ENCODE assay signal across 10 cellular contexts in genomic region chr1:109803901-109804331, GRCh38.
A peak's percentile ranks its signal among the peaks of the same experiment; 100 is the strongest.
DNase-seq lines count a peak whose midpoint lies in the region; ATAC-seq lines count a peak whose summit lies in the region.
"Had no signal": no experiment of that assay in that cellular context is flagged by ENCODE, and none has a peak within 500 bp of the region (broad histone marks: within the 10 kb centered on the region; RNA-seq: fewer than 3 reads in every experiment).

No MANE protein-coding gene starts in this region.

- DNase-seq in activated naive CD8-positive, alpha-beta T cell treated with anti-CD3 and anti-CD28 coated beads, Interleukin-2, amount 50 U/mL, for 24 hours = no peak
- no peak for DNase-seq in T-helper 2 cell treated with Interferon-gamma antibody and Interleukin-4, amounts not matched to agents 5 μg/mL and 100 μg/mL, for 36 hours (ENCODE audit: low spot score)
- DNase-seq in ecto neural progenitor cell (ENCODE audit: low spot score) (peak; percentile 37), ACHN (no peak), kidney glomerular epithelial cell (lab: John Stamatoyannopoulos, UW) (no peak), NCI-H2029 (lab: John Stamatoyannopoulos, UW) (no peak)
- no peak for DNase-seq in stimulated activated naive B cell treated with anti-CD40 and anti-IgM and Interleukin-4, amounts not matched to agents 10 μg/mL and 1 μg/mL and 100 μg/mL, for 72 hours
- DNase-seq: NCI-H1092, NCI-H526 treated with DMSO at 0.1 percent for 48 hours had no signal

- H3K27ac Mint-ChIP-seq in activated naive CD8-positive, alpha-beta T cell = peak overlapping the region; percentile 68
- no peak overlapping the region for H3K27ac Mint-ChIP-seq in activated naive CD8-positive, alpha-beta T cell treated with anti-CD3 and anti-CD28 coated beads, Interleukin-2, amount 50 U/mL, for 24 hours
- peak overlapping the region; percentile 93 for H3K27ac Mint-ChIP-seq in T-helper 2 cell treated with Interferon-gamma antibody and Interleukin-4, amounts not matched to agents 5 μg/mL and 100 μg/mL, for 36 hours
- H3K27ac Mint-ChIP-seq in stimulated activated naive B cell treated with anti-CD40 and anti-IgM and Interleukin-4, amounts not matched to agents 10 μg/mL and 1 μg/mL and 100 μg/mL, for 72 hours = peak overlapping the region; percentile 59

- peaks cover 63% of the 10 kb centered on the region for H3K4me1 Mint-ChIP-seq in activated naive CD8-positive, alpha-beta T cell (ENCODE audit: low read depth)
- peaks cover 56% of the 10 kb centered on the region for H3K4me1 Mint-ChIP-seq in activated naive CD8-positive, alpha-beta T cell treated with anti-CD3 and anti-CD28 coated beads, Interleukin-2, amount 50 U/mL, for 24 hours
- peaks cover 76% of the 10 kb centered on the region for H3K4me1 Mint-ChIP-seq in T-helper 2 cell treated with Interferon-gamma antibody and Interleukin-4, amounts not matched to agents 5 μg/mL and 100 μg/mL, for 36 hours (ENCODE audit: low read depth)
- H3K4me1 Mint-ChIP-seq in stimulated activated naive B cell treated with anti-CD40 and anti-IgM and Interleukin-4, amounts not matched to agents 10 μg/mL and 1 μg/mL and 100 μg/mL, for 72 hours = peaks cover 24 to 41% of the 10 kb centered on the region in 2 donors

- no peaks in the 10 kb centered on the region for H3K27me3 Mint-ChIP-seq in activated naive CD8-positive, alpha-beta T cell
- no peaks in the 10 kb centered on the region for H3K27me3 Mint-ChIP-seq in activated naive CD8-positive, alpha-beta T cell treated with anti-CD3 and anti-CD28 coated beads, Interleukin-2, amount 50 U/mL, for 24 hours
- H3K27me3 Mint-ChIP-seq in T-helper 2 cell treated with Interferon-gamma antibody and Interleukin-4, amounts not matched to agents 5 μg/mL and 100 μg/mL, for 36 hours (ENCODE audit: low read depth) = no peaks in the 10 kb centered on the region
- no peaks in the 10 kb centered on the region for H3K27me3 Mint-ChIP-seq in stimulated activated naive B cell treated with anti-CD40 and anti-IgM and Interleukin-4, amounts not matched to agents 10 μg/mL and 1 μg/mL and 100 μg/mL, for 72 hours

- H3K4me3 Mint-ChIP-seq in activated naive CD8-positive, alpha-beta T cell = no peak overlapping the region
- no peak overlapping the region for H3K4me3 Mint-ChIP-seq in activated naive CD8-positive, alpha-beta T cell treated with anti-CD3 and anti-CD28 coated beads, Interleukin-2, amount 50 U/mL, for 24 hours
- peak overlapping the region; percentile 74 for H3K4me3 Mint-ChIP-seq in T-helper 2 cell treated with Interferon-gamma antibody and Interleukin-4, amounts not matched to agents 5 μg/mL and 100 μg/mL, for 36 hours
- no peak overlapping the region for H3K4me3 Mint-ChIP-seq in stimulated activated naive B cell treated with anti-CD40 and anti-IgM and Interleukin-4, amounts not matched to agents 10 μg/mL and 1 μg/mL and 100 μg/mL, for 72 hours

- no peaks in the 10 kb centered on the region for H3K36me3 Mint-ChIP-seq in activated naive CD8-positive, alpha-beta T cell
- H3K36me3 Mint-ChIP-seq in activated naive CD8-positive, alpha-beta T cell treated with anti-CD3 and anti-CD28 coated beads, Interleukin-2, amount 50 U/mL, for 24 hours (ENCODE audit: low read depth) = no peaks in the 10 kb centered on the region
- H3K36me3 Mint-ChIP-seq in T-helper 2 cell treated with Interferon-gamma antibody and Interleukin-4, amounts not matched to agents 5 μg/mL and 100 μg/mL, for 36 hours (ENCODE audit: low read depth) = peaks cover 6% of the 10 kb centered on the region
- H3K36me3 Mint-ChIP-seq in stimulated activated naive B cell treated with anti-CD40 and anti-IgM and Interleukin-4, amounts not matched to agents 10 μg/mL and 1 μg/mL and 100 μg/mL, for 72 hours = no peaks in the 10 kb centered on the region

- no peaks in the 10 kb centered on the region for H3K9me3 Mint-ChIP-seq in activated naive CD8-positive, alpha-beta T cell (ENCODE audit: low read depth)
- H3K9me3 Mint-ChIP-seq in activated naive CD8-positive, alpha-beta T cell treated with anti-CD3 and anti-CD28 coated beads, Interleukin-2, amount 50 U/mL, for 24 hours = no peaks in the 10 kb centered on the region
- H3K9me3 Mint-ChIP-seq in T-helper 2 cell treated with Interferon-gamma antibody and Interleukin-4, amounts not matched to agents 5 μg/mL and 100 μg/mL, for 36 hours = no peaks in the 10 kb centered on the region
- no peaks in the 10 kb centered on the region for H3K9me3 Mint-ChIP-seq in stimulated activated naive B cell treated with anti-CD40 and anti-IgM and Interleukin-4, amounts not matched to agents 10 μg/mL and 1 μg/mL and 100 μg/mL, for 72 hours

- no peak for ATAC-seq in activated naive CD8-positive, alpha-beta T cell treated with anti-CD3 and anti-CD28 coated beads, Interleukin-2, amount 50 U/mL, for 24 hours
- no peak for ATAC-seq in stimulated activated naive B cell treated with anti-CD40 and anti-IgM and Interleukin-4, amounts not matched to agents 10 μg/mL and 1 μg/mL and 100 μg/mL, for 72 hours (replicated peaks)

- in situ Hi-C loops in ACHN (cut with HindIII; ENCODE audit: low pct_ligation_motif_present, low pct_unique_long_range_greater_than_20kb, low sequenced_read_pairs) = no loop called here
